ENCODE assay signal across 8 cellular contexts in genomic region chr14:33938131-33938949, GRCh38. TPM values are rescaled to one million over a fixed set of nuclear protein-coding genes. Genes with fewer than 3 reads are reported as not detected.
DNase-seq lines count a peak whose midpoint lies in the region; TF ChIP-seq lines count a peak whose summit lies in the region.

No MANE protein-coding gene starts in this region.

- TF ChIP-seq POLR2A in adrenal gland (IDR thresholded peaks at IDR 0.05) = no peak

- H3K27me3 ChIP-seq in adrenal gland = peaks cover 7% of the 10 kb centered on the region
- H3K27me3 ChIP-seq in iPS-18a (ENCODE audit: control insufficient read depth, insufficient read depth, low read length) = no peaks in the 10 kb centered on the region
- H3K27me3 ChIP-seq in stomach smooth muscle (ENCODE audit: control insufficient read depth in 1 of 2, insufficient read depth in 2 of 2, low read length in 2 of 2) = no peaks in the 10 kb centered on the region

- DNase-seq in EH (ENCODE audit: low read depth) (peak; percentile 36), NCI-H1436 treated with DMSO at 0.1 percent for 48 hours (lab: John Stamatoyannopoulos, UW) (peak; percentile 57), adrenal gland (peak; percentile 22 to 79 (median 57)), medulla oblongata (ENCODE audit: extremely low spot score) (no peak), T1000 (lab: John Stamatoyannopoulos, UW) (no peak)
- no peak for DNase-seq in stimulated activated CD4-positive, alpha-beta T cell treated with anti-CD3 and anti-CD28 coated beads, Interleukin-4, amount 100 ng/mL, for 4 hours

- H3K9ac ChIP-seq in iPS-18a (ENCODE audit: low read length) (peak overlapping the region; percentile 39), stomach smooth muscle (ENCODE audit: low read length in 2 of 2) (peak overlapping the region; percentile 52 to 54)

- H3K4me1 ChIP-seq in adrenal gland (replicated peaks in 1 of 2) (peaks cover 0 to 6% of the 10 kb centered on the region in 2 donors), iPS-18a (ENCODE audit: control insufficient read depth, low read depth, low read length) (peaks cover 57% of the 10 kb centered on the region), stomach smooth muscle (ENCODE audit: control insufficient read depth, insufficient read depth, low read length) (peaks cover 33% of the 10 kb centered on the region)

- TF ChIP-seq CTCF in adrenal gland (IDR thresholded peaks at IDR 0.05) = no peak

- no peaks in the 10 kb centered on the region for H3K36me3 ChIP-seq in adrenal gland (replicated peaks in 1 of 2)
- H3K36me3 ChIP-seq in iPS-18a (ENCODE audit: control insufficient read depth, low read depth, low read length) = no peaks in the 10 kb centered on the region
- peaks cover 0 to 2% of the 10 kb centered on the region in 2 donors for H3K36me3 ChIP-seq in stomach smooth muscle (ENCODE audit: control insufficient read depth in 2 of 2, insufficient read depth in 2 of 2, low read length in 2 of 2)

- intact Hi-C loops in adrenal gland (cut with DNase I) = no loop called here

- peak overlapping the region in 1 of 4 donors; percentile 7 for H3K4me3 ChIP-seq in adrenal gland
- H3K4me3 ChIP-seq in iPS-18a (ENCODE audit: low read length) = peak overlapping the region; percentile 47
- H3K4me3 ChIP-seq in stomach smooth muscle (ENCODE audit: low read length in 2 of 2) = peak overlapping the region; percentile 45 to 68

- WGBS in adrenal gland, 4 donors = 13 to 19% (median 16%) methylated on average over 12 to 20 of the region's 20 CpGs

- no peak overlapping the region for H3K27ac ChIP-seq in adrenal gland
- peak overlapping the region; percentile 69 for H3K27ac ChIP-seq in iPS-18a (ENCODE audit: low read length)
- peak overlapping the region; percentile 80 for H3K27ac ChIP-seq in stomach smooth muscle (ENCODE audit: low read length)

- H3K9me3 ChIP-seq in adrenal gland (replicated peaks in 1 of 3) (no peaks in the 10 kb centered on the region), iPS-18a (ENCODE audit: control insufficient read depth, low read depth, low read length) (no peaks in the 10 kb centered on the region), stomach smooth muscle (ENCODE audit: control insufficient read depth in 2 of 2, low read length in 2 of 2) (no peaks in the 10 kb centered on the region)

RNA-seq across cellular contexts. Expression of gene EGLN3, which starts 12.5 kb away (rescaled TPM):
- total RNA-seq in adrenal gland = 1 to 10 TPM in 3 of 8 donors, under 1 TPM in 5; 0.18 to 7.4 (median 0.88) TPM
- polyA plus RNA-seq in adrenal gland = under 1 TPM; 0.48 to 0.71 (median 0.51) TPM

Comparison
In these comparisons a context has a peak if more than half of its experiments do, and no peak if none do; other contexts are left out.
1. DNase-seq: peak in EH (single experiment), NCI-H1436 treated with DMSO at 0.1 percent for 48 hours (single experiment) and adrenal gland (7 of 7); none in stimulated activated CD4-positive, alpha-beta T cell treated with anti-CD3 and anti-CD28 coated beads, Interleukin-4, amount 100 ng/mL, for 4 hours (0 of 2), medulla oblongata (single experiment) and T1000 (single experiment).
2. H3K27ac ChIP-seq: peak in iPS-18a (single experiment) and stomach smooth muscle (single experiment); none in adrenal gland (0 of 5).